In genomic region chr6:151391471-151392428, GRCh38 we compare ENCODE assay signal across 7 cellular contexts. TPM values are rescaled to one million over a fixed set of nuclear protein-coding genes. Genes with fewer than 3 reads are reported as not detected.
DNase-seq lines count a peak whose midpoint lies in the region; ATAC-seq and TF ChIP-seq lines count a peak whose summit lies in the region.

TSS of gene ZBTB2 (minus strand) at chr6:151391559. CDS start at chr6:151373637, 17,922 bp downstream.

- no peaks in the 10 kb centered on the region for H3K9me3 Mint-ChIP-seq in activated CD4-positive, alpha-beta T cell treated with anti-CD3 and anti-CD28 coated beads, Interleukin-2, amount 10 ng/mL, durations not matched to agents 7 days and 5 days

- H3K4me1 ChIP-seq in left lung: peaks cover 18 to 63% of the 10 kb centered on the region in 2 donors

- H3K36me3 ChIP-seq in left lung: no peaks in the 10 kb centered on the region

- H3K27ac Mint-ChIP-seq in activated CD4-positive, alpha-beta T cell treated with anti-CD3 and anti-CD28 coated beads, Interleukin-2, amount 10 ng/mL, durations not matched to agents 7 days and 5 days: peak within 1 kb of the TSS; percentile 98

- POLR2A ChIA-PET in activated CD4-positive, alpha-beta T cell treated with anti-CD3 and anti-CD28 coated beads, Interleukin-2, amount 10 ng/mL, durations not matched to agents 7 days and 5 days (lab: Charles Lee): no interaction called here

- peak within 1 kb of the TSS; percentile 98 for H3K4me3 Mint-ChIP-seq in activated CD4-positive, alpha-beta T cell treated with anti-CD3 and anti-CD28 coated beads, Interleukin-2, amount 10 ng/mL, durations not matched to agents 7 days and 5 days

- peak within 1 kb of the TSS; percentile 98 to 99 for H3K4me3 ChIP-seq in left lung

- DNase-seq in NCI-H510A treated with DMSO at 0.1 percent for 48 hours (lab: John Stamatoyannopoulos, UW) (peak; percentile 36), dedifferentiated amniotic fluid mesenchymal stem cell (ENCODE audit: extremely low spot score) (peak; percentile 63), left lung (peak; percentile 80 to 90)
- peak; percentile 69 for DNase-seq in activated CD4-positive, alpha-beta T cell treated with anti-CD3 and anti-CD28 coated beads, Interleukin-2, amount 10 ng/mL, durations not matched to agents 7 days and 5 days
- peak; percentile 62 to 71 for DNase-seq in stimulated activated CD4-positive, alpha-beta T cell treated with anti-CD3 and anti-CD28 coated beads, Interleukin-2, amount 100 ng/mL, for 24 hours

- CTCF ChIA-PET in activated CD4-positive, alpha-beta T cell treated with anti-CD3 and anti-CD28 coated beads, Interleukin-2, amount 10 ng/mL, durations not matched to agents 7 days and 5 days (lab: Charles Lee): interaction anchor here (3.4 kb wide), 1 partner anchor 14 kb away, joined by 17 read pairs; no protein-coding TSS in a partner anchor

- H3K4me1 Mint-ChIP-seq in activated CD4-positive, alpha-beta T cell treated with anti-CD3 and anti-CD28 coated beads, Interleukin-2, amount 10 ng/mL, durations not matched to agents 7 days and 5 days: peaks cover 48% of the 10 kb centered on the region

- H3K36me3 Mint-ChIP-seq in activated CD4-positive, alpha-beta T cell treated with anti-CD3 and anti-CD28 coated beads, Interleukin-2, amount 10 ng/mL, durations not matched to agents 7 days and 5 days (ENCODE audit: low read depth): peaks cover 42% of the 10 kb centered on the region

- H3K27me3 Mint-ChIP-seq in activated CD4-positive, alpha-beta T cell treated with anti-CD3 and anti-CD28 coated beads, Interleukin-2, amount 10 ng/mL, durations not matched to agents 7 days and 5 days: no peaks in the 10 kb centered on the region

- H3K27me3 ChIP-seq in left lung: no peaks in the 10 kb centered on the region

- intact Hi-C loops in left lung (cut with DNase I): no loop called here

- H3K9me3 ChIP-seq in left lung: no peaks in the 10 kb centered on the region

- peak within 1 kb of the TSS; percentile 99 to 100 for H3K27ac ChIP-seq in left lung

- ATAC-seq in GM18498 (IDR thresholded peaks at IDR 0.05; ENCODE audit: unreplicated experiment): peak; percentile 10
- ATAC-seq in HG02938 (IDR thresholded peaks at IDR 0.05; ENCODE audit: unreplicated experiment): peak; percentile 22
- peak; percentile 13 for ATAC-seq in left lung

- TF ChIP-seq CTCF in left lung (IDR thresholded peaks at IDR 0.05): no peak

RNA-seq across cellular contexts. Expression of gene ZBTB2, which starts in this region (rescaled TPM):
- 10 to 100 TPM; 23.5 to 28.3 TPM for total RNA-seq in activated CD4-positive, alpha-beta T cell treated with anti-CD3 and anti-CD28 coated beads, Interleukin-2, amount 10 ng/mL, durations not matched to agents 7 days and 5 days
- total RNA-seq in left lung: 10 to 100 TPM; 10.7 to 13.7 TPM

Comparison
In these comparisons a context has a peak if more than half of its experiments do, and no peak if none do; other contexts are left out.
1. Peak in every context shown above with its lines: DNase-seq, ATAC-seq, H3K4me3 ChIP-seq and H3K27ac ChIP-seq.